Comparison of ENCODE assay signal across 7 cellular contexts in genomic region chr7:154928136-154929005, GRCh38.
DNase-seq lines count a peak whose midpoint lies in the region; FAIRE-seq and TF ChIP-seq lines count a peak whose summit lies in the region.

No MANE protein-coding gene starts in this region.

- H3K36me3 ChIP-seq in Loucy (ENCODE audit: insufficient read depth, low read length) (no peaks in the 10 kb centered on the region), SU-DHL-6 (ENCODE audit: low read length) (no peaks in the 10 kb centered on the region; the same call in 1 of the 2 replicates), keratinocyte (ENCODE audit: control insufficient read depth in 2 of 2, extremely low read depth in 1 of 2, insufficient read depth in 2 of 2, low read length in 2 of 2) (no peaks in the 10 kb centered on the region)

- H3K79me2 ChIP-seq in Loucy (ENCODE audit: insufficient read depth, low read length) = no peaks in the 10 kb centered on the region
- no peaks in the 10 kb centered on the region for H3K79me2 ChIP-seq in SU-DHL-6 (ENCODE audit: insufficient read depth, low read length)
- no peaks in the 10 kb centered on the region for H3K79me2 ChIP-seq in keratinocyte (ENCODE audit: control insufficient read depth, insufficient read depth, low read length)

- H3K27me3 ChIP-seq in Loucy (ENCODE audit: insufficient read depth, low read length, poor library complexity, severe bottlenecking) (no peaks in the 10 kb centered on the region), SU-DHL-6 (ENCODE audit: low read length) (no peaks in the 10 kb centered on the region), keratinocyte (ENCODE audit: control insufficient read depth, extremely low read depth, insufficient read depth, low read length) (no peaks in the 10 kb centered on the region)

- no peaks in the 10 kb centered on the region for H3K9me1 ChIP-seq in keratinocyte (ENCODE audit: control insufficient read depth, extremely low read depth, insufficient read depth, low read length)

- H3K9ac ChIP-seq in Loucy (ENCODE audit: low read depth, low read length, poor library complexity, severe bottlenecking) (peak overlapping the region; percentile 80), SU-DHL-6 (ENCODE audit: low read length) (peak overlapping the region; percentile 40), keratinocyte (ENCODE audit: control insufficient read depth, extremely low read depth, insufficient read depth, low read length) (peak overlapping the region; percentile 75)

- TF ChIP-seq CTCF in Loucy (conservative IDR thresholded peaks at IDR 0.05; ENCODE audit: low read length) (no peak), SU-DHL-6 (IDR thresholded peaks at IDR 0.05; ENCODE audit: insufficient read depth, low read length, poor library complexity, severe bottlenecking) (no peak), keratinocyte (optimal IDR thresholded peaks at IDR 0.05 in 1 of 3, IDR thresholded peaks at IDR 0.05 in 1 of 3, conservative IDR thresholded peaks at IDR 0.05 in 1 of 3; ENCODE audit: extremely low read depth in 1 of 3, insufficient read depth in 2 of 3, low read length in 3 of 3) (no peak)

- TF ChIP-seq POLR2A in GM12891 (IDR thresholded peaks at IDR 0.05; ENCODE audit: low read depth, low read length) = peak; percentile 40; the same call in 1 of the 2 replicates

- peaks cover 21% of the 10 kb centered on the region for H3K4me1 ChIP-seq in Loucy (ENCODE audit: insufficient read depth, low read length, poor library complexity, severe bottlenecking)
- H3K4me1 ChIP-seq in keratinocyte (ENCODE audit: control insufficient read depth, extremely low read depth, insufficient read depth, low read length) = peaks cover 2% of the 10 kb centered on the region

- DNase-seq in GM12891 (ENCODE audit: insufficient read length, low spot score) (peak; percentile 47), HCEC 1CT (peak; percentile 85), brain pericyte (ENCODE audit: low read depth, low spot score) (peak; percentile 87), keratinocyte (ENCODE audit: low read depth, low spot score) (peak; percentile 88)
- DNase-seq in stimulated activated CD4-positive, alpha-beta T cell treated with anti-CD3 and anti-CD28 coated beads, Interleukin-2, amount 100 ng/mL, for 48 hours = peak; percentile 24 to 29

- H3K4me2 ChIP-seq in Loucy (ENCODE audit: low read depth, low read length, poor library complexity, severe bottlenecking) (peak overlapping the region; percentile 86), SU-DHL-6 (ENCODE audit: low read depth, low read length, poor library complexity, severe bottlenecking) (peak overlapping the region; percentile 60), keratinocyte (ENCODE audit: control insufficient read depth, extremely low read depth, insufficient read depth, low read depth, low read length) (peak overlapping the region; percentile 91)

- dilution Hi-C loops in keratinocyte (cut with MboI; ENCODE audit: extremely low pct_ligation_motif_present, low sequenced_read_pairs) = no loop called here

- peak overlapping the region; percentile 94 for H2AFZ ChIP-seq in Loucy (ENCODE audit: low read length)
- peak overlapping the region; percentile 80 for H2AFZ ChIP-seq in SU-DHL-6 (ENCODE audit: low read depth, low read length, severe bottlenecking)
- peak overlapping the region; percentile 97 for H2AFZ ChIP-seq in keratinocyte (ENCODE audit: control insufficient read depth, low read length)

- H3F3A ChIP-seq in Loucy (ENCODE audit: low read depth) = no peaks in the 10 kb centered on the region
- H3F3A ChIP-seq in SU-DHL-6 (ENCODE audit: insufficient read depth) = no peaks in the 10 kb centered on the region

- peak; percentile 33 for FAIRE-seq in GM12891 (lab: Jason Lieb, UNC)
- FAIRE-seq in keratinocyte (lab: Jason Lieb, UNC) = peak; percentile 83

- peak overlapping the region; percentile 17; the same call in 1 of the 2 replicates for H3K27ac ChIP-seq in SU-DHL-6 (ENCODE audit: low read depth, low read length)
- peak overlapping the region; percentile 66 for H3K27ac ChIP-seq in keratinocyte (ENCODE audit: control insufficient read depth, insufficient read depth, low read length)

- peaks cover 4% of the 10 kb centered on the region; the same call in 1 of the 2 replicates for H3K9me3 ChIP-seq in Loucy (ENCODE audit: insufficient read depth, low read depth, low read length)
- H3K9me3 ChIP-seq in SU-DHL-6 (ENCODE audit: insufficient read depth, low read length) = no peaks in the 10 kb centered on the region; the same call in 1 of the 2 replicates
- no peaks in the 10 kb centered on the region for H3K9me3 ChIP-seq in keratinocyte (ENCODE audit: control insufficient read depth, low read depth, low read length)

- H3K4me3 ChIP-seq in Loucy (ENCODE audit: low read length, poor library complexity, severe bottlenecking) = peak overlapping the region; percentile 92
- H3K4me3 ChIP-seq in SU-DHL-6 (ENCODE audit: insufficient read depth, low read length, poor library complexity, severe bottlenecking) = peak overlapping the region; percentile 39
- peak overlapping the region; percentile 43 to 89 (median 72) for H3K4me3 ChIP-seq in keratinocyte (ENCODE audit: control insufficient read depth in 2 of 3, extremely low read depth in 1 of 3, insufficient read depth in 2 of 3, low read depth in 1 of 3, low read length in 3 of 3)

- H4K20me1 ChIP-seq in Loucy (ENCODE audit: insufficient read depth, low read length, poor library complexity, severe bottlenecking) (no peaks in the 10 kb centered on the region), SU-DHL-6 (ENCODE audit: low read depth, low read length) (no peaks in the 10 kb centered on the region), keratinocyte (ENCODE audit: control insufficient read depth, extremely low read depth, insufficient read depth, low read length) (no peaks in the 10 kb centered on the region)

- no peaks in the 10 kb centered on the region for H3K9me2 ChIP-seq in Loucy (replicated peaks; ENCODE audit: low read depth, low read length)
- H3K9me2 ChIP-seq in SU-DHL-6 (replicated peaks; ENCODE audit: insufficient read depth, low read length) = no peaks in the 10 kb centered on the region

TF ChIP-seq in GM12891, 5 proteins besides CTCF, POLR2A, EP300 and RAD21:
- TF ChIP-seq POLR2AphosphoS5 (IDR thresholded peaks at IDR 0.05; ENCODE audit: low read depth, low read length) (no peak), SPI1 (IDR thresholded peaks at IDR 0.05; ENCODE audit: low read depth, low read length) (no peak), POU2F2 (IDR thresholded peaks at IDR 0.05; ENCODE audit: low read depth, low read length) (no peak), TAF1 (IDR thresholded peaks at IDR 0.05; ENCODE audit: low read depth, low read length) (no peak), PAX5 (IDR thresholded peaks at IDR 0.05; ENCODE audit: insufficient read depth, low read length, severe bottlenecking) (no peak)

Comparison
In these comparisons a context has a peak if more than half of its experiments do, and no peak if none do; other contexts are left out.
1. Peak in every context shown above with its lines: DNase-seq, H3K4me3 ChIP-seq and H3K27ac ChIP-seq.
2. DNase-seq: peak in every context shown above with its lines; median percentile 88 in keratinocyte; 87 in brain pericyte; 85 in HCEC 1CT; 47 in GM12891; 26 in stimulated activated CD4-positive, alpha-beta T cell treated with anti-CD3 and anti-CD28 coated beads, Interleukin-2, amount 100 ng/mL, for 48 hours.
3. H3K4me3 ChIP-seq: peak in every context shown above with its lines; median percentile 92 in Loucy; 72 in keratinocyte; 39 in SU-DHL-6.